Comparison of ENCODE assay signal across 1 cellular context in the genomic region with DNA sequence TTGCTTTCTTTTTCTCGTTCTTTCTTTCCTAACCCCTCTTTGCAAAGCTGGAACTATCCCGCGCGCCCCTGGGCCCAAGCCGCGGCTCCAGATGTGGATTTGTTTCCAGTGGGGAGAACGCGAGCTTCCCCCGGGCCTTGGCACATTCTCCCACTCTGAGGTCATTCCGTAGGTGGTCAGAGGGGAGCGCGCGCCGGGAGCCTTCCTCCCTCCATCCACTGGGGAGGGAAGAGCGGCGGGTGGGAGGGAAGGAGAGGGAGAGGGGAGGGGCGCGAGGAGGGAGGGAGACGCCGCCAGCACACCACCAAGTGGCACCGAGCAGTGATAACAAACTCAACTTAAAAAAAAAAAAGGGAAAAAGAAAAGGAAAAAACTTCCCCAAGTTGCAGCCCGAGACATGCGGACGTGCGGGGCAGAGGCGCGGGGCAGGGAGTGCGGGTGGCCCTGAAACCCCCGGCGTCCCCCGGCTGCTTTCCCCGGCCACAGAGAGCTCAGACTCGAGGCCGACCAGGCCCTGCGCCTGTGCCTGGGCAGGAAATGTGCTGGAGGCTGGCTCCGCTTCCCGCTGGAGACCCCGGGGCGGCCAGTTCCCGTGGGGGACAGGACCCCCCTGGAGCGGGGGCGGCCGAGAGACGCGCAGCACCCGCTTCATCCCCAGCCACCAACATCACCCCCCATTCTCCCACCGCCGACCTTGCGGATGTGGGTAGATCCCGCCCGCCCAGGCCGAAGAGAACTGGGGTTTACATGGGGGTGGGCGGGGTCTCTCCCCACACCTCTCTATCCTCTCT.
TF ChIP-seq lines count a peak whose summit lies in the region.

No MANE protein-coding gene starts in this region.

TF ChIP-seq in A549, 52 proteins besides CTCF, POLR2A, EP300 and RAD21 (continued from another document):
- no peak for TF ChIP-seq HMGXB4 (CRISPR knock-in tag; IDR thresholded peaks at IDR 0.05; ENCODE audit: borderline replicate concordance)
- TF ChIP-seq CHD2 (IDR thresholded peaks at IDR 0.05; ENCODE audit: low read length, partially characterized antibody) = peak; percentile 25
- peak; percentile 88 for TF ChIP-seq PBX3 (IDR thresholded peaks at IDR 0.05)
- TF ChIP-seq TFCP2L1 (CRISPR knock-in tag; IDR thresholded peaks at IDR 0.05) = peak; percentile 96
- TF ChIP-seq, protein P1, sequence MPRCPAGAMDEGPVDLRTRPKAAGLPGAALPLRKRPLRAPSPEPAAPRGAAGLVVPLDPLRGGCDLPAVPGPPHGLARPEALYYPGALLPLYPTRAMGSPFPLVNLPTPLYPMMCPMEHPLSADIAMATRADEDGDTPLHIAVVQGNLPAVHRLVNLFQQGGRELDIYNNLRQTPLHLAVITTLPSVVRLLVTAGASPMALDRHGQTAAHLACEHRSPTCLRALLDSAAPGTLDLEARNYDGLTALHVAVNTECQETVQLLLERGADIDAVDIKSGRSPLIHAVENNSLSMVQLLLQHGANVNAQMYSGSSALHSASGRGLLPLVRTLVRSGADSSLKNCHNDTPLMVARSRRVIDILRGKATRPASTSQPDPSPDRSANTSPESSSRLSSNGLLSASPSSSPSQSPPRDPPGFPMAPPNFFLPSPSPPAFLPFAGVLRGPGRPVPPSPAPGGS (IDR thresholded peaks at IDR 0.05) = peak; percentile 11
- TF ChIP-seq KDM5A (IDR thresholded peaks at IDR 0.05) = no peak
- TF ChIP-seq NR3C1 (IDR thresholded peaks at IDR 0.05) = no peak
- TF ChIP-seq SMC3 (IDR thresholded peaks at IDR 0.05) = 0 out of 3 replicates have a peak, but pooled peaks have one; percentile 4
- no peak for TF ChIP-seq NPAS2 (CRISPR knock-in tag; IDR thresholded peaks at IDR 0.05; ENCODE audit: borderline replicate concordance)
- TF ChIP-seq RNF2 (IDR thresholded peaks at IDR 0.05; ENCODE audit: borderline replicate concordance, low read depth) = no peak
- peak; percentile 90; the same call in 1 of the 2 replicates for TF ChIP-seq MAZ (IDR thresholded peaks at IDR 0.05; ENCODE audit: borderline replicate concordance, low read depth, low read length)
- no peak for TF ChIP-seq NFE2L2 (conservative IDR thresholded peaks at IDR 0.05; ENCODE audit: low read length)
- no peak for TF ChIP-seq FOSL2 (IDR thresholded peaks at IDR 0.05)
- peak; percentile 19; the same call in 1 of the 2 replicates for TF ChIP-seq FOSL2 (CRISPR knock-in tag; IDR thresholded peaks at IDR 0.05)
- TF ChIP-seq FOSB (CRISPR knock-in tag; IDR thresholded peaks at IDR 0.05) = 0 out of 2 replicates have a peak, but pooled peaks have one; percentile 18
- TF ChIP-seq HES2 (IDR thresholded peaks at IDR 0.05) = no peak
- TF ChIP-seq CHD4 (IDR thresholded peaks at IDR 0.05; ENCODE audit: borderline replicate concordance) = no peak
- peak; percentile 41; the same call in 1 of the 2 replicates for TF ChIP-seq MYC (IDR thresholded peaks at IDR 0.05; ENCODE audit: borderline replicate concordance, low read length)
- TF ChIP-seq GATA3 (IDR thresholded peaks at IDR 0.05; ENCODE audit: borderline replicate concordance) = peak; percentile 41; the same call in 1 of the 2 replicates
- TF ChIP-seq HOXA7 (CRISPR knock-in tag; IDR thresholded peaks at IDR 0.05) = 0 out of 2 replicates have a peak, but pooled peaks have one; percentile 25
- no peak for TF ChIP-seq HEYL (CRISPR knock-in tag; IDR thresholded peaks at IDR 0.05)
- no peak for TF ChIP-seq ZNF302 (CRISPR knock-in tag; IDR thresholded peaks at IDR 0.05)
- TF ChIP-seq ATOH8 (CRISPR knock-in tag; IDR thresholded peaks at IDR 0.05; ENCODE audit: low read depth) = no peak
- TF ChIP-seq BHLHE40 (IDR thresholded peaks at IDR 0.05; ENCODE audit: low read depth, low read length) = no peak
- 0 out of 2 replicates have a peak, but pooled peaks have one; percentile 36 for TF ChIP-seq E2F6 (IDR thresholded peaks at IDR 0.05; ENCODE audit: borderline replicate concordance, low read depth)
- TF ChIP-seq JUN (IDR thresholded peaks at IDR 0.05) = peak; percentile 18 to 78; a peak in 3 of 5 replicates
